28 cellular contexts compared by ENCODE assay signal in the genomic region with DNA sequence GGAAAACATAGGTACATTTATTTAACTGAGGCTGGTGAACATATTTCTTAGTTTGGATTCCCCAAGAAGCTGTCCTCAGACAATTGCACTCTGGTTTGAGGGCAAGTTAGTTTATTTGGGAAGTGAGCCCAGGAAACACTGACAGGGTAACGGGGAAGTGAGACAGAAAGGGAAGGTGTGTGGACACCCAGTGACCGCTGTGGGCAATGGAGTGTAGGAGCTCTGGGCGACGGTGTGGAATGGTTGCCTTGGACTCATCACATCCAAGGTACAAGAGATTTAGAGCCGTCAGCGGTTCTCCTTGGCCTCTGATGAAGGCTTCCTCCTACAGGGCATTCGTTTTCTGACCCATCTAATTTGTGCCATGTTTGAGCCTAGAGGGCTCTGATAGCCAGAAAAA. TPM values are rescaled to one million over a fixed set of nuclear protein-coding genes. Genes with fewer than 3 reads are reported as not detected.
DNase-seq lines count a peak whose midpoint lies in the region; ATAC-seq and TF ChIP-seq lines count a peak whose summit lies in the region.
"Had no signal": no experiment of that assay in that cellular context is flagged by ENCODE, and none has a peak within 500 bp of the region (broad histone marks: within the 10 kb centered on the region; RNA-seq: fewer than 3 reads in every experiment).

No MANE protein-coding gene starts in this region.

- H3K18ac ChIP-seq in IMR-90 (ENCODE audit: low read depth, low read length), result no peak overlapping the region

- H3K14ac ChIP-seq in IMR-90 (replicated peaks; ENCODE audit: low read depth, low read length), result no peak overlapping the region

- TF ChIP-seq CTCF in IMR-90 (conservative IDR thresholded peaks at IDR 0.05; ENCODE audit: low read depth, low read length) (no peak), upper lobe of right lung (IDR thresholded peaks at IDR 0.05) (no peak)

- H3K9me3 Mint-ChIP-seq in immature natural killer cell, result no peaks in the 10 kb centered on the region

- no peak overlapping the region for H2BK20ac ChIP-seq in IMR-90 (ENCODE audit: low read depth, low read length)

- H2AK9ac ChIP-seq in IMR-90 (replicated peaks; ENCODE audit: low read depth, low read length, poor library complexity), result no peak overlapping the region

- no peak overlapping the region for H3K23ac ChIP-seq in IMR-90 (ENCODE audit: low read depth, low read length)

- H3K36me3 Mint-ChIP-seq in immature natural killer cell, result no peaks in the 10 kb centered on the region
- H3K36me3 Mint-ChIP-seq: CD8-positive, alpha-beta memory T cell had no signal

- in situ Hi-C loops in IMR-90 (cut with MboI; ENCODE audit: low sequenced_read_pairs), result no loop called here

- no peak overlapping the region for H4K5ac ChIP-seq in IMR-90 (ENCODE audit: low read depth, low read length)

- no peak overlapping the region for H2AK5ac ChIP-seq in IMR-90 (ENCODE audit: low read depth, low read length)

- peaks cover 8% of the 10 kb centered on the region for H3K27me3 ChIP-seq in IMR-90 (ENCODE audit: control insufficient read depth, insufficient read depth, low read length)
- H3K27me3 ChIP-seq in upper lobe of right lung, result no peaks in the 10 kb centered on the region

- BruUV-seq in IMR-90 (replicated peaks; lab: Mats Ljungman, UMichigan), result no TSS peak

- H2BK120ac ChIP-seq in IMR-90 (ENCODE audit: low read depth, low read length), result no peak overlapping the region

- no peak for TF ChIP-seq POLR2A in IMR-90 (IDR thresholded peaks at IDR 0.05; ENCODE audit: low read depth, low read length)

- no peak overlapping the region for H3K4ac ChIP-seq in IMR-90 (ENCODE audit: low read depth, low read length)

- peak overlapping the region; percentile 27 for H2AFZ ChIP-seq in IMR-90 (replicated peaks; ENCODE audit: low read length, poor library complexity)
- H2AFZ ChIP-seq: PC-9 had no signal

- peak; percentile 82 for DNase-seq in CD1c-positive myeloid dendritic cell (ENCODE audit: extremely low spot score)
- no peak for DNase-seq in IMR-90
- no peak for DNase-seq in left lobe of liver (ENCODE audit: low spot score)
- no peak for DNase-seq in upper lobe of right lung
- no peak for DNase-seq in immature natural killer cell
- DNase-seq in activated CD4-positive, CD25-positive, alpha-beta regulatory T cell (lab: John Stamatoyannopoulos, UW), result no peak
- no peak for DNase-seq in SHP77 (lab: John Stamatoyannopoulos, UW)
- DNase-seq: AML-193; C1 segment of cervical spinal cord; CD8-positive, alpha-beta memory T cell; DMS 273 treated with DMSO at 0.1 percent for 48 hours; DMS79; EL; GF-D8; NCI-H1105 treated with DMSO at 0.1 percent for 48 hours; NCI-H146; NCI-H2029; NCI-H2227 treated with DMSO at 0.1 percent for 48 hours; NCI-H526 treated with DMSO at 0.1 percent for 48 hours; PC-9 had no signal

- peaks cover 0 to 10% (median 2%) of the 10 kb centered on the region in 3 donors for H3K27me3 Mint-ChIP-seq in immature natural killer cell (ENCODE audit: low read depth in 3 of 3)

- dilution Hi-C loops in IMR-90 (cut with HindIII; ENCODE audit: low sequenced_read_pairs, unreplicated experiment), result no loop called here

- H3K27ac ChIP-seq in IMR-90 (ENCODE audit: insufficient read depth, low read length) (no peak overlapping the region), upper lobe of right lung (no peak overlapping the region)
- H3K27ac ChIP-seq: A549, PC-9 had no signal

- CTCF ChIA-PET in IMR-90 (lab: Yijun Ruan, JAX), result no interaction called here

- H3K4me2 ChIP-seq in IMR-90 (ENCODE audit: low read depth, low read length), result no peak overlapping the region
- H3K4me2 ChIP-seq: A549, PC-9 had no signal

- no peak overlapping the region for H3K56ac ChIP-seq in IMR-90 (ENCODE audit: extremely low read depth, insufficient read depth, low read length)

- H3K4me3 ChIP-seq in IMR-90 (ENCODE audit: insufficient read depth, low read depth, low read length) (no peak overlapping the region), upper lobe of right lung (no peak overlapping the region)
- H3K4me3 ChIP-seq: A549, K562, PC-9 had no signal

- POLR2A ChIA-PET in IMR-90 (lab: Charles Lee; ENCODE audit: unreplicated experiment), result no interaction called here

- H2BK5ac ChIP-seq in IMR-90 (ENCODE audit: low read depth, low read length, poor library complexity, severe bottlenecking), result no peak overlapping the region

- no peak for TF ChIP-seq RAD21 in IMR-90 (IDR thresholded peaks at IDR 0.05; ENCODE audit: low read length)

- H3K4me1 ChIP-seq in IMR-90 (ENCODE audit: control insufficient read depth, insufficient read depth, low read length) (no peaks in the 10 kb centered on the region), upper lobe of right lung (no peaks in the 10 kb centered on the region)
- H3K4me1 ChIP-seq: A549 had no signal

- H2BK15ac ChIP-seq in IMR-90 (ENCODE audit: low read depth, low read length), result no peak overlapping the region

- H3K9me3 ChIP-seq in IMR-90 (ENCODE audit: control insufficient read depth, insufficient read depth, low read length) (no peaks in the 10 kb centered on the region), upper lobe of right lung (no peaks in the 10 kb centered on the region)
- H3K9me3 ChIP-seq: A549 had no signal

- no peak overlapping the region for H4K91ac ChIP-seq in IMR-90 (ENCODE audit: insufficient read depth, low read depth, low read length)

- no peaks in the 10 kb centered on the region for H3K9me1 ChIP-seq in IMR-90 (ENCODE audit: insufficient read depth, low read length)

- H4K8ac ChIP-seq in IMR-90 (ENCODE audit: low read depth in 2 of 2, low read length in 2 of 2), result no peak overlapping the region

- intact Hi-C loops in IMR-90 (cut with micrococcal nuclease), result no loop called here
- intact Hi-C loops in upper lobe of right lung (cut with DNase I), result no loop called here

- H3K9ac ChIP-seq in IMR-90 (ENCODE audit: low read depth, low read length), result no peak overlapping the region

- ATAC-seq in IMR-90 (ENCODE audit: low read depth), result no peak
- peak; percentile 30 for ATAC-seq in left lobe of liver
- ATAC-seq in upper lobe of right lung, result peak; percentile 71
- ATAC-seq: A549, K562, Right ventricle myocardium inferior had no signal

- H3K27ac Mint-ChIP-seq in immature natural killer cell, result no peak overlapping the region

- H4K20me1 ChIP-seq in IMR-90 (ENCODE audit: insufficient read depth, low read length), result no peaks in the 10 kb centered on the region

- no peak overlapping the region for H3K4me3 Mint-ChIP-seq in immature natural killer cell
- H3K4me3 Mint-ChIP-seq: CD8-positive, alpha-beta memory T cell had no signal

- H3K79me1 ChIP-seq in IMR-90 (ENCODE audit: low read depth in 1 of 2, low read length in 2 of 2), result no peaks in the 10 kb centered on the region

- H3K4me1 Mint-ChIP-seq in immature natural killer cell, result no peaks in the 10 kb centered on the region
- H3K4me1 Mint-ChIP-seq: CD8-positive, alpha-beta memory T cell had no signal

- WGBS in IMR-90 (ENCODE audit: extremely low coverage in 2 of 2, insufficient read length in 1 of 2), 2 experiments, result 80% methylated on average over 2 of the region's 7 CpGs; no CpG with 5 or more reads in 1 of the 2 experiments

- H3K36me3 ChIP-seq in IMR-90 (ENCODE audit: control insufficient read depth, insufficient read depth, low read length) (no peaks in the 10 kb centered on the region), upper lobe of right lung (no peaks in the 10 kb centered on the region)

TF ChIP-seq in IMR-90, 13 proteins besides CTCF, POLR2A, EP300 and RAD21:
- no peak for TF ChIP-seq SMC3 (IDR thresholded peaks at IDR 0.05; ENCODE audit: low read depth, low read length)
- no peak for TF ChIP-seq CEBPB (IDR thresholded peaks at IDR 0.05; ENCODE audit: low read depth, low read length)
- no peak for TF ChIP-seq RCOR1 (IDR thresholded peaks at IDR 0.05; ENCODE audit: insufficient replicate concordance, low read length)
- TF ChIP-seq MXI1 (IDR thresholded peaks at IDR 0.05; ENCODE audit: borderline replicate concordance, low read depth, low read length), result no peak
- TF ChIP-seq FOS (IDR thresholded peaks at IDR 0.05; ENCODE audit: low read depth, low read length), result no peak
- no peak for TF ChIP-seq USF2 (IDR thresholded peaks at IDR 0.05; ENCODE audit: low read depth, low read length)
- no peak for TF ChIP-seq RFX5 (IDR thresholded peaks at IDR 0.05; ENCODE audit: low read depth, low read length)
- TF ChIP-seq MAZ (IDR thresholded peaks at IDR 0.05; ENCODE audit: borderline replicate concordance, low read depth, low read length), result no peak
- TF ChIP-seq CHD1 (IDR thresholded peaks at IDR 0.05; ENCODE audit: low read depth, low read length), result no peak
- no peak for TF ChIP-seq NFE2L2 (IDR thresholded peaks at IDR 0.05; ENCODE audit: low read depth, low read length)
- TF ChIP-seq MAFK (IDR thresholded peaks at IDR 0.05; ENCODE audit: low read depth, low read length), result no peak
- TF ChIP-seq ELK1 (IDR thresholded peaks at IDR 0.05; ENCODE audit: borderline replicate concordance, low read depth, low read length), result no peak
- no peak for TF ChIP-seq BHLHE40 (IDR thresholded peaks at IDR 0.05; ENCODE audit: low read depth, low read length)

RNA-seq across cellular contexts. Expression of gene MRC1, which starts 7.1 kb away (rescaled TPM):
- total RNA-seq in IMR-90 (2012; rRNA removed), result not detected in 2 replicates
- not detected in 2 replicates for polyA plus RNA-seq in IMR-90 (2012; rRNA removed)
- not detected in 2 replicates for polyA plus RNA-seq in IMR-90 (2012; cell fraction: cytosol; rRNA removed)
- polyA plus RNA-seq in IMR-90 (2012; cell fraction: nucleus; rRNA removed; ENCODE audit: low replicate concordance), result not detected in 2 replicates
- 30.9 TPM for total RNA-seq in left lobe of liver
- 370 TPM for total RNA-seq in upper lobe of right lung
- not detected for polyA plus RNA-seq in immature natural killer cell
- total RNA-seq: HT-29, LHCN-M2, MCF 10A, RPMI7951, SK-MEL-5 had no signal
- polyA plus RNA-seq: A549; CD8-positive, alpha-beta memory T cell had no signal

Comparison
In these comparisons a context has a peak if more than half of its experiments do, and no peak if none do; other contexts are left out.
1. RNA of gene MRC1, which starts 7.1 kb away (total RNA-seq): 370 TPM in upper lobe of right lung (single experiment) and 30.9 TPM in left lobe of liver (single experiment); not detected in IMR-90; every median in the first group is over 10 times any median in the second.